ENCODE assay signal across 8 cellular contexts in genomic region chr3:4976109-4976508, GRCh38. TPM values are rescaled to one million over a fixed set of nuclear protein-coding genes. Genes with fewer than 3 reads are reported as not detected.
A peak's percentile ranks its signal among the peaks of the same experiment; 100 is the strongest.
DNase-seq lines count a peak whose midpoint lies in the region; ATAC-seq and TF ChIP-seq lines count a peak whose summit lies in the region.

No MANE protein-coding gene starts in this region.

- peak overlapping the region; percentile 91 for H3K27ac ChIP-seq in CD4-positive, alpha-beta memory T cell (ENCODE audit: low read depth, low read length)
- peak overlapping the region; percentile 99 to 100 (median 100) for H3K27ac ChIP-seq in transverse colon

- H3K27me3 Mint-ChIP-seq in CD4-positive, alpha-beta memory T cell = no peaks in the 10 kb centered on the region
- no peaks in the 10 kb centered on the region for H3K27me3 Mint-ChIP-seq in memory B cell

- peaks cover 0 to 5% (median 0%) of the 10 kb centered on the region in 8 donors for H3K9me3 Mint-ChIP-seq in CD4-positive, alpha-beta memory T cell
- no peaks in the 10 kb centered on the region for H3K9me3 Mint-ChIP-seq in memory B cell

- peaks cover 25% of the 10 kb centered on the region for H3K4me1 ChIP-seq in CD4-positive, alpha-beta memory T cell (ENCODE audit: insufficient read depth, low read length)
- peaks cover 8 to 26% (median 19%) of the 10 kb centered on the region in 4 donors for H3K4me1 ChIP-seq in transverse colon

- TF ChIP-seq EP300 in transverse colon (IDR thresholded peaks at IDR 0.05; ENCODE audit: low read depth) = no peak

- H3K27me3 ChIP-seq in CD4-positive, alpha-beta memory T cell (ENCODE audit: insufficient read depth, low read length) = no peaks in the 10 kb centered on the region
- no peaks in the 10 kb centered on the region for H3K27me3 ChIP-seq in transverse colon

- peaks cover 12 to 51% (median 30%) of the 10 kb centered on the region in 4 donors for H3K4me1 Mint-ChIP-seq in CD4-positive, alpha-beta memory T cell
- H3K4me1 Mint-ChIP-seq in memory B cell = peaks cover 25% of the 10 kb centered on the region

- H3K9me3 ChIP-seq in CD4-positive, alpha-beta memory T cell (ENCODE audit: control insufficient read depth in 1 of 2, low read length in 2 of 2) = no peaks in the 10 kb centered on the region
- no peaks in the 10 kb centered on the region for H3K9me3 ChIP-seq in transverse colon

- H3K4me3 ChIP-seq in CD4-positive, alpha-beta memory T cell (ENCODE audit: low read length in 2 of 2) = no peak overlapping the region
- H3K4me3 ChIP-seq in cardiac fibroblast (replicated peaks in 1 of 2; ENCODE audit: low read depth in 2 of 2, low read length in 2 of 2) (no peak overlapping the region), transverse colon (no peak overlapping the region)

- DNase-seq in CD4-positive, alpha-beta memory T cell = no peak
- DNase-seq in HEK293T (ENCODE audit: extremely low spot score) (peak; percentile 60), SHP77 treated with DMSO at 0.1 percent for 48 hours (lab: John Stamatoyannopoulos, UW) (peak; percentile 88), cardiac fibroblast (ENCODE audit: low read depth in 2 of 2) (peak; percentile 65 to 83), memory B cell (ENCODE audit: low spot score in 2 of 2) (no peak), transverse colon (peak; percentile 60)

- H3K36me3 Mint-ChIP-seq in CD4-positive, alpha-beta memory T cell = peaks cover 6 to 26% of the 10 kb centered on the region in 2 donors
- peaks cover 3% of the 10 kb centered on the region for H3K36me3 Mint-ChIP-seq in memory B cell

- in situ Hi-C loops in transverse colon (cut with MboI; ENCODE audit: low pct_ligation_motif_present in 1 of 4, low pct_unique_long_range_greater_than_20kb in 1 of 4, low sequenced_read_pairs in 3 of 4) = loop anchor here in 2 of 4 donors (10.0 to 25.0 kb wide), 2 partner anchors 139 to 251 kb away; no protein-coding TSS in a partner anchor

- H3K27ac Mint-ChIP-seq in CD4-positive, alpha-beta memory T cell = peak overlapping the region; percentile 95 to 100 (median 99)
- peak overlapping the region; percentile 62 for H3K27ac Mint-ChIP-seq in memory B cell

- TF ChIP-seq CTCF in cardiac fibroblast (IDR thresholded peaks at IDR 0.05; ENCODE audit: low read depth, low read length) (peak; percentile 68), transverse colon (IDR thresholded peaks at IDR 0.05) (peak; percentile 27 to 56 (median 46))

- POLR2A ChIA-PET in CD4-positive, alpha-beta memory T cell (lab: Charles Lee; ENCODE audit: partially characterized antibody) = interaction anchor here (0.7 to 14.0 kb wide), 15 partner anchors 9 to 265 kb away, joined by 3 to 580 read pairs (median 16); no protein-coding TSS in a partner anchor
- POLR2A ChIA-PET in HEK293T (lab: Yijun Ruan, JAX) = interaction anchor here (0.8 to 12.2 kb wide), 5 partner anchors 10 to 249 kb away, joined by 3 to 159 read pairs (median 5); no protein-coding TSS in a partner anchor

- no peaks in the 10 kb centered on the region for H3K36me3 ChIP-seq in CD4-positive, alpha-beta memory T cell (ENCODE audit: insufficient read depth, low read length)
- no peaks in the 10 kb centered on the region for H3K36me3 ChIP-seq in transverse colon

- TF ChIP-seq POLR2A in transverse colon (IDR thresholded peaks at IDR 0.05) = no peak

- ATAC-seq in memory B cell (ENCODE audit: low read depth) (no peak), GM21717 (IDR thresholded peaks at IDR 0.05; ENCODE audit: unreplicated experiment) (no peak), GM18870 (IDR thresholded peaks at IDR 0.05; ENCODE audit: unreplicated experiment) (no peak)

- CTCF ChIA-PET in CD4-positive, alpha-beta memory T cell (lab: Charles Lee; ENCODE audit: partially characterized antibody) = interaction anchor here (0.7 to 12.9 kb wide), 17 partner anchors 8 to 264 kb away, joined by 3 to 251 read pairs (median 4); no protein-coding TSS in a partner anchor
- CTCF ChIA-PET in HEK293T (lab: Yijun Ruan, JAX) = interaction anchor here (0.6 to 3.6 kb wide), 26 partner anchors 9 to 265 kb away, joined by 3 to 23 read pairs (median 4); no protein-coding TSS in a partner anchor

- WGBS in transverse colon (ENCODE audit: low coverage in 1 of 2), 2 donors = 73 to 86% methylated on average over 2 to 4 of the region's 4 CpGs

- peak overlapping the region in 2 of 8 donors; percentile 98 to 100 for H3K4me3 Mint-ChIP-seq in CD4-positive, alpha-beta memory T cell
- no peak overlapping the region for H3K4me3 Mint-ChIP-seq in memory B cell

- intact Hi-C loops in CD4-positive, alpha-beta memory T cell (cut with micrococcal nuclease) = loop anchor here (2.0 to 5.0 kb wide), 3 partner anchors 71 to 211 kb away; partner anchors contain the start of gene EDEM1
- intact Hi-C loops in transverse colon (cut with DNase I; ENCODE audit: low total_unique reads) = no loop called here

TF ChIP-seq in HEK293T, 16 proteins besides CTCF, POLR2A, EP300 and RAD21:
- TF ChIP-seq BHLHE40 (IDR thresholded peaks at IDR 0.05; ENCODE audit: borderline replicate concordance) (no peak), FOXM1 (IDR thresholded peaks at IDR 0.05; ENCODE audit: borderline replicate concordance) (no peak), FOXK2 (IDR thresholded peaks at IDR 0.05) (no peak), TARDBP (IDR thresholded peaks at IDR 0.05) (no peak), HDGF (IDR thresholded peaks at IDR 0.05; ENCODE audit: borderline replicate concordance) (no peak), SUZ12 (IDR thresholded peaks at IDR 0.05) (no peak), ARNT (IDR thresholded peaks at IDR 0.05) (no peak), ZNF384 (IDR thresholded peaks at IDR 0.05) (no peak), L3MBTL2 (conservative IDR thresholded peaks at IDR 0.05) (no peak), FOXA1 (IDR thresholded peaks at IDR 0.05) (no peak), CTBP1 (IDR thresholded peaks at IDR 0.05; ENCODE audit: borderline replicate concordance) (no peak), LEF1 (IDR thresholded peaks at IDR 0.05; ENCODE audit: borderline replicate concordance) (no peak), PKNOX1 (IDR thresholded peaks at IDR 0.05) (no peak), SP1 (IDR thresholded peaks at IDR 0.05) (no peak), NFRKB (IDR thresholded peaks at IDR 0.05) (no peak), ELF4 (IDR thresholded peaks at IDR 0.05) (no peak)
TF ChIP-seq in HEK293T: peak in this region for 0.

RNA-seq across cellular contexts. Expression of gene BHLHE40, which starts 3.1 kb away (rescaled TPM):
- total RNA-seq in CD4-positive, alpha-beta memory T cell = 10 to 100 TPM; 44.9 to 45.8 TPM
- polyA plus RNA-seq in CD4-positive, alpha-beta memory T cell = 10 to 100 TPM; 33.0 to 34.6 TPM
- 10 to 100 TPM; 13.4 to 50.9 (median 18.0) TPM for total RNA-seq in transverse colon

Comparison
In these comparisons a context has a peak if more than half of its experiments do, and no peak if none do; other contexts are left out.
1. DNase-seq: peak in HEK293T (single experiment), SHP77 treated with DMSO at 0.1 percent for 48 hours (single experiment), cardiac fibroblast (2 of 2) and transverse colon (single experiment); none in CD4-positive, alpha-beta memory T cell (0 of 5) and memory B cell (0 of 2).